ENCODE assay signal across 16 cellular contexts in genomic region chr12:88876867-88877266, GRCh38.
DNase-seq lines count a peak whose midpoint lies in the region; ATAC-seq and TF ChIP-seq lines count a peak whose summit lies in the region.
"Had no signal": no experiment of that assay in that cellular context is flagged by ENCODE, and none has a peak within 500 bp of the region (broad histone marks: within the 10 kb centered on the region; RNA-seq: fewer than 3 reads in every experiment).

No MANE protein-coding gene starts in this region.

- H3K36me3 Mint-ChIP-seq in type B pancreatic cell, result no peaks in the 10 kb centered on the region
- no peaks in the 10 kb centered on the region for H3K36me3 Mint-ChIP-seq in naive thymus-derived CD8-positive, alpha-beta T cell

- no peak for ATAC-seq in naive thymus-derived CD8-positive, alpha-beta T cell
- ATAC-seq in GM18867 (IDR thresholded peaks at IDR 0.05; ENCODE audit: unreplicated experiment), result no peak
- ATAC-seq: K562, Panc1 had no signal

- no peak overlapping the region for H3K27ac Mint-ChIP-seq in type B pancreatic cell
- peak overlapping the region in 1 of 10 donors; percentile 10 for H3K27ac Mint-ChIP-seq in naive thymus-derived CD8-positive, alpha-beta T cell

- POLR2A ChIA-PET in naive thymus-derived CD8-positive, alpha-beta T cell (lab: Charles Lee), result no interaction called here

- no peak overlapping the region for H3K4me3 Mint-ChIP-seq in type B pancreatic cell
- no peak overlapping the region for H3K4me3 Mint-ChIP-seq in naive thymus-derived CD8-positive, alpha-beta T cell

- TF ChIP-seq CTCF in foreskin fibroblast (IDR thresholded peaks at IDR 0.05; ENCODE audit: low read depth, low read length) (no peak), type B pancreatic cell (conservative IDR thresholded peaks at IDR 0.05) (no peak)

- DNase-seq in EH (ENCODE audit: low read depth) (peak; percentile 77), HS-5 (ENCODE audit: low read depth) (peak; percentile 26), amniotic epithelial cell (ENCODE audit: low read depth) (peak; percentile 26), foreskin fibroblast (peak; percentile 40 to 71), type B pancreatic cell (ENCODE audit: extremely low spot score, unreplicated experiment) (no peak), RKO (ENCODE audit: low spot score) (no peak)
- DNase-seq in naive thymus-derived CD8-positive, alpha-beta T cell, result no peak
- DNase-seq: DMS 273 treated with DMSO at 0.1 percent for 48 hours, NCI-H1092, NCI-H146, NCI-H2081, NCI-H510A treated with DMSO at 0.1 percent for 48 hours, SHP77 treated with DMSO at 0.1 percent for 48 hours had no signal

- no peaks in the 10 kb centered on the region for H3K27me3 Mint-ChIP-seq in type B pancreatic cell
- H3K27me3 Mint-ChIP-seq in naive thymus-derived CD8-positive, alpha-beta T cell, result peaks cover 0 to 3% (median 0%) of the 10 kb centered on the region in 5 donors

- no peak overlapping the region for H3K4me3 ChIP-seq in foreskin fibroblast (ENCODE audit: low read depth in 1 of 2, low read length in 2 of 2)
- H3K4me3 ChIP-seq: K562 had no signal

- H3K4me1 Mint-ChIP-seq in type B pancreatic cell (ENCODE audit: unreplicated experiment), result no peaks in the 10 kb centered on the region
- no peaks in the 10 kb centered on the region for H3K4me1 Mint-ChIP-seq in naive thymus-derived CD8-positive, alpha-beta T cell

- no peaks in the 10 kb centered on the region for H3K9me3 Mint-ChIP-seq in type B pancreatic cell
- H3K9me3 Mint-ChIP-seq in naive thymus-derived CD8-positive, alpha-beta T cell, result peaks cover 0 to 6% (median 0%) of the 10 kb centered on the region in 9 donors

Comparison
In these comparisons a context has a peak if more than half of its experiments do, and no peak if none do; other contexts are left out.
1. DNase-seq: peak in EH (single experiment), HS-5 (single experiment), amniotic epithelial cell (single experiment) and foreskin fibroblast (2 of 2); none in type B pancreatic cell (single experiment), RKO (single experiment) and naive thymus-derived CD8-positive, alpha-beta T cell (0 of 10).